8 cellular contexts compared by ENCODE assay signal in genomic region chr20:35776513-35777101, GRCh38. TPM values are rescaled to one million over a fixed set of nuclear protein-coding genes. Genes with fewer than 3 reads are reported as not detected.
A peak's percentile ranks its signal among the peaks of the same experiment; 100 is the strongest.
DNase-seq lines count a peak whose midpoint lies in the region; ATAC-seq and TF ChIP-seq lines count a peak whose summit lies in the region.

No MANE protein-coding gene starts in this region.

- no peaks in the 10 kb centered on the region for H3K9me3 ChIP-seq in T-helper 17 cell (ENCODE audit: control insufficient read depth, low read length, poor library complexity, severe bottlenecking)
- no peaks in the 10 kb centered on the region for H3K9me3 ChIP-seq in Karpas-422 (ENCODE audit: low read length)

- H3K79me2 ChIP-seq in Karpas-422 (ENCODE audit: low read length): peaks cover 86% of the 10 kb centered on the region

- H3K27me3 Mint-ChIP-seq in T-helper 17 cell: no peaks in the 10 kb centered on the region
- no peaks in the 10 kb centered on the region for H3K27me3 Mint-ChIP-seq in stimulated activated memory B cell treated with anti-CD40 and anti-IgM and Interleukin-4, amounts not matched to agents 10 μg/mL and 1 μg/mL and 100 μg/mL, for 72 hours

- peak overlapping the region; percentile 63 for H3K4me3 Mint-ChIP-seq in T-helper 17 cell
- H3K4me3 Mint-ChIP-seq in stimulated activated memory B cell treated with anti-CD40 and anti-IgM and Interleukin-4, amounts not matched to agents 10 μg/mL and 1 μg/mL and 100 μg/mL, for 72 hours: no peak overlapping the region

- no peaks in the 10 kb centered on the region for H3K9me2 ChIP-seq in Karpas-422 (replicated peaks; ENCODE audit: insufficient read depth, low read length)

- H3K27ac Mint-ChIP-seq in T-helper 17 cell: peak overlapping the region; percentile 93
- H3K27ac Mint-ChIP-seq in stimulated activated memory B cell treated with anti-CD40 and anti-IgM and Interleukin-4, amounts not matched to agents 10 μg/mL and 1 μg/mL and 100 μg/mL, for 72 hours: peak overlapping the region; percentile 62

- no peak overlapping the region for H3K9ac ChIP-seq in Karpas-422 (ENCODE audit: low read length)

- H3K36me3 ChIP-seq in Karpas-422 (ENCODE audit: insufficient read depth, low read length): peaks cover 5% of the 10 kb centered on the region; the same call in 1 of the 2 replicates

- H4K20me1 ChIP-seq in Karpas-422 (ENCODE audit: insufficient read depth, low read depth, low read length): no peaks in the 10 kb centered on the region

- H3K27ac ChIP-seq in Karpas-422 (ENCODE audit: low read length): no peak overlapping the region

- H3K27me3 ChIP-seq in Karpas-422 (ENCODE audit: low read length): no peaks in the 10 kb centered on the region

- no peak for TF ChIP-seq CTCF in fibroblast of villous mesenchyme (IDR thresholded peaks at IDR 0.05; ENCODE audit: insufficient read depth, low read depth, low read length)

- DNase-seq in NCI-H2081 (lab: John Stamatoyannopoulos, UW): peak; percentile 20 to 50
- DNase-seq in NCI-H2081 treated with DMSO at 0.1 percent for 48 hours (lab: John Stamatoyannopoulos, UW): no peak
- DNase-seq in T-helper 17 cell: no peak
- peak; percentile 57 for DNase-seq in fibroblast of villous mesenchyme (ENCODE audit: low read depth)
- DNase-seq in Karpas-422: no peak
- no peak for DNase-seq in NCI-H1417 treated with DMSO at 0.1 percent for 48 hours (lab: John Stamatoyannopoulos, UW)

- no peak for ATAC-seq in T-helper 17 cell
- ATAC-seq in stimulated activated memory B cell treated with anti-CD40 and anti-IgM and Interleukin-4, amounts not matched to agents 10 μg/mL and 1 μg/mL and 100 μg/mL, for 72 hours: no peak
- ATAC-seq in GM21576 (IDR thresholded peaks at IDR 0.05; ENCODE audit: unreplicated experiment): no peak

- peaks cover 6% of the 10 kb centered on the region for H3K36me3 Mint-ChIP-seq in T-helper 17 cell (ENCODE audit: low read depth)
- peaks cover 39% of the 10 kb centered on the region for H3K36me3 Mint-ChIP-seq in stimulated activated memory B cell treated with anti-CD40 and anti-IgM and Interleukin-4, amounts not matched to agents 10 μg/mL and 1 μg/mL and 100 μg/mL, for 72 hours

- H3K4me1 ChIP-seq in Karpas-422 (ENCODE audit: low read length): peaks cover 20% of the 10 kb centered on the region

- peaks cover under 1% of the 10 kb centered on the region for H3K9me3 Mint-ChIP-seq in stimulated activated memory B cell treated with anti-CD40 and anti-IgM and Interleukin-4, amounts not matched to agents 10 μg/mL and 1 μg/mL and 100 μg/mL, for 72 hours

- H3K4me2 ChIP-seq in Karpas-422 (ENCODE audit: low read depth, low read length, poor library complexity, severe bottlenecking): no peak overlapping the region

- H3K4me3 ChIP-seq in fibroblast of villous mesenchyme (ENCODE audit: low read depth, low read length) (no peak overlapping the region), Karpas-422 (ENCODE audit: low read length) (no peak overlapping the region)

- H2AFZ ChIP-seq in Karpas-422 (ENCODE audit: low read length): no peak overlapping the region

- peaks cover 41% of the 10 kb centered on the region for H3K4me1 Mint-ChIP-seq in T-helper 17 cell
- peaks cover 52% of the 10 kb centered on the region for H3K4me1 Mint-ChIP-seq in stimulated activated memory B cell treated with anti-CD40 and anti-IgM and Interleukin-4, amounts not matched to agents 10 μg/mL and 1 μg/mL and 100 μg/mL, for 72 hours

RNA-seq across cellular contexts. Expression of gene PHF20, which starts 4.8 kb away (rescaled TPM):
- 100 to 1,000 TPM; 121 to 129 TPM for total RNA-seq in T-helper 17 cell
- 32.5 and 34.5 TPM in 2 replicates for total RNA-seq in fibroblast of villous mesenchyme
- 27.8 and 41.7 TPM in 2 replicates for total RNA-seq in Karpas-422 (2014; rRNA removed; shearing (Covaris generic); ENCODE audit: low replicate concordance)

RNA-seq across cellular contexts. Expression of gene RBM39, which starts 34.5 kb away (rescaled TPM):
- total RNA-seq in T-helper 17 cell: 1,000 to 10,000 TPM; 1,047 to 1,109 TPM
- total RNA-seq in fibroblast of villous mesenchyme: 279 and 372 TPM in 2 replicates
- total RNA-seq in Karpas-422 (2014; rRNA removed; shearing (Covaris generic); ENCODE audit: low replicate concordance): 315 and 375 TPM in 2 replicates

Comparison
In these comparisons a context has a peak if more than half of its experiments do, and no peak if none do; other contexts are left out.
1. DNase-seq: peak in NCI-H2081 (2 of 2) and fibroblast of villous mesenchyme (single experiment); none in NCI-H2081 treated with DMSO at 0.1 percent for 48 hours (single experiment), T-helper 17 cell (0 of 3), Karpas-422 (single experiment) and NCI-H1417 treated with DMSO at 0.1 percent for 48 hours (single experiment).